ENCODE assay signal across 14 cellular contexts in genomic region chr1:29240400-29240837, GRCh38. TPM values are rescaled to one million over a fixed set of nuclear protein-coding genes. Genes with fewer than 3 reads are reported as not detected.
A peak's percentile ranks its signal among the peaks of the same experiment; 100 is the strongest.
DNase-seq lines count a peak whose midpoint lies in the region; ATAC-seq and TF ChIP-seq lines count a peak whose summit lies in the region.
"Had no signal": no experiment of that assay in that cellular context is flagged by ENCODE, and none has a peak within 500 bp of the region (broad histone marks: within the 10 kb centered on the region; RNA-seq: fewer than 3 reads in every experiment).

No MANE protein-coding gene starts in this region.

- peak in 1 of 2 experiments; percentile 33 for DNase-seq in Caco-2
- no peak for DNase-seq in NB4 (ENCODE audit: low read depth)
- DNase-seq in astrocyte of the spinal cord (ENCODE audit: low read depth, low spot score), result no peak
- DNase-seq in myocyte (ENCODE audit: low read depth), result peak; percentile 35
- no peak for DNase-seq in T-helper 17 cell
- no peak for DNase-seq in activated CD4-positive, alpha-beta memory T cell treated with anti-CD3 and anti-CD28 coated beads for 36 hours
- DNase-seq in pons (ENCODE audit: low spot score), result no peak
- DNase-seq: adrenal gland; effector memory CD4-positive, alpha-beta T cell; naive thymus-derived CD4-positive, alpha-beta T cell; NCI-H2081 treated with DMSO at 0.1 percent for 48 hours; stimulated activated CD4-positive, alpha-beta T cell treated with anti-CD3 and anti-CD28 coated beads, Interleukin-2, amount 100 ng/mL, for 24 hours; stomach had no signal

- no peaks in the 10 kb centered on the region for H3K9me3 ChIP-seq in Caco-2
- H3K9me3 ChIP-seq in T-helper 17 cell (ENCODE audit: control insufficient read depth, low read length, poor library complexity, severe bottlenecking), result no peaks in the 10 kb centered on the region
- H3K9me3 ChIP-seq: adrenal gland, stomach had no signal

- no peak for TF ChIP-seq POLR2A in NB4 (IDR thresholded peaks at IDR 0.05; ENCODE audit: extremely low read depth, insufficient read length)

- H3K36me3 ChIP-seq in Caco-2 (ENCODE audit: control insufficient read depth, insufficient read depth, low read length), result no peaks in the 10 kb centered on the region
- H3K36me3 ChIP-seq: adrenal gland, stomach had no signal

- TF ChIP-seq CTCF in Caco-2 (IDR thresholded peaks at IDR 0.05; ENCODE audit: insufficient read depth in 1 of 2, low read depth in 1 of 2, low read length in 1 of 2, severe bottlenecking in 1 of 2, unreplicated experiment in 1 of 2), result peak in 1 of 2 experiments; percentile 5
- TF ChIP-seq CTCF in NB4 (IDR thresholded peaks at IDR 0.05; ENCODE audit: low read depth, low read length), result peak; percentile 18
- TF ChIP-seq CTCF in astrocyte of the spinal cord (IDR thresholded peaks at IDR 0.05; ENCODE audit: low read depth, low read length), result peak; percentile 33

- H3K4me1 ChIP-seq in Caco-2, result peaks cover 26% of the 10 kb centered on the region

- in situ Hi-C loops in astrocyte of the spinal cord (cut with HindIII; ENCODE audit: low sequenced_read_pairs), result loop anchor here (25.0 kb wide), 3 partner anchors 147 to 1672 kb away; partner anchors contain the start of gene SDC3

- no peak for ATAC-seq in T-helper 17 cell
- ATAC-seq in GM21360 (IDR thresholded peaks at IDR 0.05; ENCODE audit: unreplicated experiment), result no peak
- ATAC-seq: naive thymus-derived CD4-positive, alpha-beta T cell had no signal

- H3K9me3 Mint-ChIP-seq in Caco-2 (ENCODE audit: unreplicated experiment), result no peaks in the 10 kb centered on the region
- no peaks in the 10 kb centered on the region for H3K9me3 Mint-ChIP-seq in activated CD4-positive, alpha-beta memory T cell treated with anti-CD3 and anti-CD28 coated beads for 36 hours

- H3K4me3 Mint-ChIP-seq in Caco-2 (ENCODE audit: unreplicated experiment), result no peak overlapping the region
- no peak overlapping the region for H3K4me3 Mint-ChIP-seq in T-helper 17 cell
- H3K4me3 Mint-ChIP-seq in activated CD4-positive, alpha-beta memory T cell treated with anti-CD3 and anti-CD28 coated beads for 36 hours, result no peak overlapping the region

- H3K27me3 Mint-ChIP-seq in Caco-2 (ENCODE audit: insufficient read depth, unreplicated experiment) (no peaks in the 10 kb centered on the region), T-helper 17 cell (peaks cover 53% of the 10 kb centered on the region)
- peaks cover 45% of the 10 kb centered on the region for H3K27me3 Mint-ChIP-seq in activated CD4-positive, alpha-beta memory T cell treated with anti-CD3 and anti-CD28 coated beads for 36 hours

- POLR2A ChIA-PET in Caco-2 (lab: Charles Lee), result no interaction called here
- POLR2A ChIA-PET in activated CD4-positive, alpha-beta memory T cell treated with anti-CD3 and anti-CD28 coated beads for 36 hours (lab: Charles Lee), result no interaction called here

- H3K27ac Mint-ChIP-seq in Caco-2 (ENCODE audit: unreplicated experiment) (peak overlapping the region; percentile 71), T-helper 17 cell (no peak overlapping the region)
- H3K27ac Mint-ChIP-seq in activated CD4-positive, alpha-beta memory T cell treated with anti-CD3 and anti-CD28 coated beads for 36 hours, result no peak overlapping the region
- H3K27ac Mint-ChIP-seq: naive thymus-derived CD4-positive, alpha-beta T cell had no signal

- H3K27me3 ChIP-seq in Caco-2 (replicated peaks; ENCODE audit: control insufficient read depth, insufficient read depth, low read length), result no peaks in the 10 kb centered on the region

- H3K4me1 Mint-ChIP-seq in Caco-2 (ENCODE audit: low read depth, unreplicated experiment) (peaks cover 11% of the 10 kb centered on the region), T-helper 17 cell (peaks cover 13% of the 10 kb centered on the region)
- peaks cover 14% of the 10 kb centered on the region for H3K4me1 Mint-ChIP-seq in activated CD4-positive, alpha-beta memory T cell treated with anti-CD3 and anti-CD28 coated beads for 36 hours (ENCODE audit: low read depth)

- CTCF ChIA-PET in Caco-2 (lab: Charles Lee), result no interaction called here
- CTCF ChIA-PET in activated CD4-positive, alpha-beta memory T cell treated with anti-CD3 and anti-CD28 coated beads for 36 hours (lab: Charles Lee), result interaction anchor here (1.4 kb wide), 1 partner anchor 10 kb away, joined by 3 read pairs; the partner anchor contains the start of gene MECR

- intact Hi-C loops in Caco-2 (cut with micrococcal nuclease; ENCODE audit: unreplicated experiment), result no loop called here
- intact Hi-C loops in activated CD4-positive, alpha-beta memory T cell treated with anti-CD3 and anti-CD28 coated beads for 36 hours (cut with micrococcal nuclease), result no loop called here

- H3K36me3 Mint-ChIP-seq in Caco-2 (ENCODE audit: insufficient read depth, unreplicated experiment), result peaks cover 19% of the 10 kb centered on the region
- peaks cover 6% of the 10 kb centered on the region for H3K36me3 Mint-ChIP-seq in T-helper 17 cell (ENCODE audit: low read depth)
- peaks cover 4% of the 10 kb centered on the region for H3K36me3 Mint-ChIP-seq in activated CD4-positive, alpha-beta memory T cell treated with anti-CD3 and anti-CD28 coated beads for 36 hours

- H3K4me3 ChIP-seq in Caco-2 (ENCODE audit: low read depth, low read length) (no peak overlapping the region), NB4 (ENCODE audit: low read depth, low read length) (no peak overlapping the region), astrocyte of the spinal cord (ENCODE audit: low read depth, low read length) (no peak overlapping the region)
- H3K4me3 ChIP-seq: adrenal gland, stomach had no signal

- no TSS peak for BruUV-seq in Caco-2 (replicated peaks; lab: Mats Ljungman, UMichigan)

RNA-seq across cellular contexts. Expression of gene PTPRU, which starts 4.1 kb away (rescaled TPM):
- total RNA-seq in Caco-2 (2022) (32.9 and 41.4 TPM in 2 replicates), myocyte (21.5 and 25.8 TPM in 2 replicates), T-helper 17 cell (not detected)
- polyA plus RNA-seq in myocyte (2012), result 21.4 TPM
- under 1 TPM; 0.17 to 0.85 TPM for total RNA-seq in activated CD4-positive, alpha-beta memory T cell treated with anti-CD3 and anti-CD28 coated beads for 36 hours
- polyA plus RNA-seq: naive thymus-derived CD4-positive, alpha-beta T cell had no signal

RNA-seq across cellular contexts. Expression of gene MECR, which starts 9.7 kb away (rescaled TPM):
- total RNA-seq in Caco-2 (2022) (21.5 and 23.1 TPM in 2 replicates), myocyte (26.8 and 29.7 TPM in 2 replicates), T-helper 17 cell (1 to 10 TPM; 7.6 to 8.0 TPM)
- polyA plus RNA-seq in myocyte (2012), result 43.0 TPM
- total RNA-seq in activated CD4-positive, alpha-beta memory T cell treated with anti-CD3 and anti-CD28 coated beads for 36 hours, result 10 to 100 TPM; 34.7 to 37.2 TPM

RNA-seq across cellular contexts. Expression of gene SRSF4, which starts 58.7 kb away (rescaled TPM):
- total RNA-seq in Caco-2 (2022) (44.1 and 45.8 TPM in 2 replicates), myocyte (56.7 and 62.4 TPM in 2 replicates), T-helper 17 cell (100 to 1,000 TPM in 1 of 2 donors, 10 to 100 TPM in 1; 88.8 to 103 TPM)
- polyA plus RNA-seq in myocyte (2012), result 59.6 TPM
- 100 to 1,000 TPM; 133 to 136 TPM for total RNA-seq in activated CD4-positive, alpha-beta memory T cell treated with anti-CD3 and anti-CD28 coated beads for 36 hours

Comparison
In these comparisons a context has a peak if more than half of its experiments do, and no peak if none do; other contexts are left out.
1. RNA of gene PTPRU, which starts 4.1 kb away (total RNA-seq): 32.9 to 41.4 TPM in Caco-2 and 21.5 to 25.8 TPM in myocyte; 0.17 to 0.85 TPM in activated CD4-positive, alpha-beta memory T cell treated with anti-CD3 and anti-CD28 coated beads for 36 hours and not detected in T-helper 17 cell; every median in the first group is over 10 times any median in the second.